Comparison of ENCODE assay signal across 20 cellular contexts in genomic region chr2:150847578-150847977, GRCh38.
"Had no signal": no experiment of that assay in that cellular context is flagged by ENCODE, and none has a peak within 500 bp of the region (broad histone marks: within the 10 kb centered on the region; RNA-seq: fewer than 3 reads in every experiment).

No MANE protein-coding gene starts in this region.

- DNase-seq: activated CD4-positive, alpha-beta memory T cell treated with anti-CD3 and anti-CD28 coated beads for 36 hours; activated CD4-positive, alpha-beta T cell treated with anti-CD3 and anti-CD28 coated beads for 48 hours; activated effector memory CD4-positive, alpha-beta T cell treated with Interleukin-2 at 50 U/mL for 16 hours; activated naive CD4-positive, alpha-beta T cell treated with anti-CD3 and anti-CD28 coated beads, Interleukin-2, amount 10 ng/mL, durations not matched to agents 7 days and 5 days; activated naive CD8-positive, alpha-beta T cell treated with anti-CD3 and anti-CD28 coated beads, Interleukin-2, amount 50 U/mL, for 24 hours; activated T-cell treated with anti-CD3 and anti-CD28 coated beads, Interleukin-2, amount 50 U/mL, for 72 hours; foreskin keratinocyte; kidney glomerular epithelial cell; left ventricle myocardium superior; mammary epithelial cell; occipital lobe; small intestine; stomach; T-helper 17 cell had no signal

- H3K27ac Mint-ChIP-seq: activated CD4-positive, alpha-beta memory T cell treated with anti-CD3 and anti-CD28 coated beads for 36 hours; activated naive CD4-positive, alpha-beta T cell treated with anti-CD3 and anti-CD28 coated beads, Interleukin-2, amount 10 ng/mL, durations not matched to agents 7 days and 5 days; activated naive CD8-positive, alpha-beta T cell treated with anti-CD3 and anti-CD28 coated beads, Interleukin-2, amount 50 U/mL, for 24 hours; activated T-cell treated with anti-CD3 and anti-CD28 coated beads, Interleukin-2, amount 50 U/mL, for 72 hours; stimulated activated memory B cell treated with anti-CD40 and anti-IgM and Interleukin-4, amounts not matched to agents 10 μg/mL and 1 μg/mL and 100 μg/mL, for 72 hours; T-helper 17 cell had no signal

- H3K4me1 Mint-ChIP-seq: activated naive CD4-positive, alpha-beta T cell treated with anti-CD3 and anti-CD28 coated beads, Interleukin-2, amount 10 ng/mL, durations not matched to agents 7 days and 5 days; activated naive CD8-positive, alpha-beta T cell treated with anti-CD3 and anti-CD28 coated beads, Interleukin-2, amount 50 U/mL, for 24 hours; stimulated activated memory B cell treated with anti-CD40 and anti-IgM and Interleukin-4, amounts not matched to agents 10 μg/mL and 1 μg/mL and 100 μg/mL, for 72 hours; T-helper 17 cell had no signal

- H3K4me1 ChIP-seq: foreskin keratinocyte, suprapubic skin had no signal

- H3K27me3 ChIP-seq: cardiac muscle cell, stomach, suprapubic skin, tibial nerve had no signal

- H3K36me3 Mint-ChIP-seq: activated CD4-positive, alpha-beta memory T cell treated with anti-CD3 and anti-CD28 coated beads for 36 hours; activated naive CD4-positive, alpha-beta T cell treated with anti-CD3 and anti-CD28 coated beads, Interleukin-2, amount 10 ng/mL, durations not matched to agents 7 days and 5 days; stimulated activated memory B cell treated with anti-CD40 and anti-IgM and Interleukin-4, amounts not matched to agents 10 μg/mL and 1 μg/mL and 100 μg/mL, for 72 hours had no signal

- H3K27me3 Mint-ChIP-seq: activated CD4-positive, alpha-beta memory T cell treated with anti-CD3 and anti-CD28 coated beads for 36 hours; activated naive CD4-positive, alpha-beta T cell treated with anti-CD3 and anti-CD28 coated beads, Interleukin-2, amount 10 ng/mL, durations not matched to agents 7 days and 5 days; activated naive CD8-positive, alpha-beta T cell treated with anti-CD3 and anti-CD28 coated beads, Interleukin-2, amount 50 U/mL, for 24 hours; stimulated activated memory B cell treated with anti-CD40 and anti-IgM and Interleukin-4, amounts not matched to agents 10 μg/mL and 1 μg/mL and 100 μg/mL, for 72 hours had no signal

- H3K27ac ChIP-seq: cardiac muscle cell, foreskin keratinocyte, stomach, suprapubic skin, tibial nerve had no signal

- ATAC-seq: activated naive CD8-positive, alpha-beta T cell treated with anti-CD3 and anti-CD28 coated beads, Interleukin-2, amount 50 U/mL, for 24 hours; activated T-cell treated with anti-CD3 and anti-CD28 coated beads, Interleukin-2, amount 50 U/mL, for 72 hours; foreskin keratinocyte; left ventricle myocardium superior; sciatic nerve; stimulated activated memory B cell treated with anti-CD40 and anti-IgM and Interleukin-4, amounts not matched to agents 10 μg/mL and 1 μg/mL and 100 μg/mL, for 72 hours; T-helper 17 cell had no signal

- H3K36me3 ChIP-seq: cardiac muscle cell, stomach, suprapubic skin, tibial nerve had no signal

- H3K4me3 Mint-ChIP-seq: activated CD4-positive, alpha-beta memory T cell treated with anti-CD3 and anti-CD28 coated beads for 36 hours; activated naive CD4-positive, alpha-beta T cell treated with anti-CD3 and anti-CD28 coated beads, Interleukin-2, amount 10 ng/mL, durations not matched to agents 7 days and 5 days; activated naive CD8-positive, alpha-beta T cell treated with anti-CD3 and anti-CD28 coated beads, Interleukin-2, amount 50 U/mL, for 24 hours; activated T-cell treated with anti-CD3 and anti-CD28 coated beads, Interleukin-2, amount 50 U/mL, for 72 hours; nephron; stimulated activated memory B cell treated with anti-CD40 and anti-IgM and Interleukin-4, amounts not matched to agents 10 μg/mL and 1 μg/mL and 100 μg/mL, for 72 hours; T-helper 17 cell had no signal

- H3K4me3 ChIP-seq: cardiac muscle cell, stomach, suprapubic skin, tibial nerve had no signal

- H3K9me3 Mint-ChIP-seq: activated CD4-positive, alpha-beta memory T cell treated with anti-CD3 and anti-CD28 coated beads for 36 hours; activated naive CD4-positive, alpha-beta T cell treated with anti-CD3 and anti-CD28 coated beads, Interleukin-2, amount 10 ng/mL, durations not matched to agents 7 days and 5 days; activated naive CD8-positive, alpha-beta T cell treated with anti-CD3 and anti-CD28 coated beads, Interleukin-2, amount 50 U/mL, for 24 hours; stimulated activated memory B cell treated with anti-CD40 and anti-IgM and Interleukin-4, amounts not matched to agents 10 μg/mL and 1 μg/mL and 100 μg/mL, for 72 hours had no signal

- H3K9me3 ChIP-seq: suprapubic skin had no signal
